In genomic region chr20:1094706-1095220, GRCh38 we compare ENCODE assay signal across 19 cellular contexts. TPM values are rescaled to one million over a fixed set of nuclear protein-coding genes. Genes with fewer than 3 reads are reported as not detected.
DNase-seq lines count a peak whose midpoint lies in the region; ATAC-seq and TF ChIP-seq lines count a peak whose summit lies in the region.
"Had no signal": no experiment of that assay in that cellular context is flagged by ENCODE, and none has a peak within 500 bp of the region (broad histone marks: within the 10 kb centered on the region; RNA-seq: fewer than 3 reads in every experiment).

No MANE protein-coding gene starts in this region.

- H3K27ac ChIP-seq in BLaER1, result no peak overlapping the region
- no peak overlapping the region for H3K27ac ChIP-seq in transverse colon
- H3K27ac ChIP-seq: KMS-11, PC-9, SJCRH30 had no signal

- H3K4me1 ChIP-seq in BLaER1 (peaks cover 6% of the 10 kb centered on the region), transverse colon (no peaks in the 10 kb centered on the region)
- H3K4me1 ChIP-seq: BE2C, SJCRH30 had no signal

- H3K9me3 ChIP-seq in BLaER1 (peaks cover 4% of the 10 kb centered on the region; the same call in 1 of the 2 replicates), transverse colon (no peaks in the 10 kb centered on the region)
- H3K9me3 ChIP-seq: BE2C had no signal

- 83% methylated on average over 6 of the region's 6 CpGs; no CpG with 5 or more reads in 1 of the 2 donors for WGBS in transverse colon (ENCODE audit: low coverage in 1 of 2), 2 donors

- H3K4me2 ChIP-seq in BLaER1, result 0 out of 2 replicates have a peak overlapping the region, but pooled peaks have one; percentile 19
- H3K4me2 ChIP-seq: KMS-11, PC-9 had no signal

- H3K9ac ChIP-seq in BLaER1, result no peak overlapping the region
- H3K9ac ChIP-seq: KMS-11 had no signal

- in situ Hi-C loops in transverse colon (cut with MboI; ENCODE audit: low pct_ligation_motif_present in 1 of 4, low pct_unique_long_range_greater_than_20kb in 1 of 4, low sequenced_read_pairs in 3 of 4), result no loop called here

- H3K36me3 ChIP-seq in BLaER1, result no peaks in the 10 kb centered on the region
- no peaks in the 10 kb centered on the region for H3K36me3 ChIP-seq in transverse colon
- H3K36me3 ChIP-seq: BE2C, SJCRH30 had no signal

- no peak overlapping the region for H3K4me3 ChIP-seq in BLaER1
- no peak overlapping the region for H3K4me3 ChIP-seq in foreskin fibroblast (ENCODE audit: low read depth in 1 of 2, low read length in 2 of 2)
- H3K4me3 ChIP-seq in transverse colon, result no peak overlapping the region
- H3K4me3 ChIP-seq: PC-9, SJCRH30 had no signal

- intact Hi-C loops in transverse colon (cut with DNase I; ENCODE audit: low total_unique reads), result no loop called here

- ATAC-seq in SK-N-SH treated with all-trans-retinoic acid at 6 μM for 48 hours, result no peak; the same call in 2 of the 3 replicates

- no peak for TF ChIP-seq EP300 in transverse colon (IDR thresholded peaks at IDR 0.05; ENCODE audit: low read depth)

- H3K27me3 ChIP-seq in BLaER1, result no peaks in the 10 kb centered on the region
- no peaks in the 10 kb centered on the region for H3K27me3 ChIP-seq in transverse colon
- H3K27me3 ChIP-seq: BE2C, SJCRH30 had no signal

- TF ChIP-seq POLR2A in transverse colon (IDR thresholded peaks at IDR 0.05), result no peak

- H4K20me1 ChIP-seq in BLaER1, result no peaks in the 10 kb centered on the region

- TF ChIP-seq CTCF in foreskin fibroblast (IDR thresholded peaks at IDR 0.05; ENCODE audit: low read depth, low read length) (no peak), transverse colon (IDR thresholded peaks at IDR 0.05) (no peak)

- peak; percentile 44 to 72 for DNase-seq in foreskin fibroblast
- peak; percentile 28 for DNase-seq in stromal cell of bone marrow (ENCODE audit: low read depth)
- DNase-seq in transverse colon, result no peak
- DNase-seq in DMS153 (lab: John Stamatoyannopoulos, UW), result no peak
- no peak for DNase-seq in NCI-H128 (lab: John Stamatoyannopoulos, UW; ENCODE audit: unreplicated experiment)
- DNase-seq: BE2C; CD4-positive, alpha-beta memory T cell; DND-41; H7; NCI-H1048; NCI-H146; NCI-H2081; NCI-H510A; NCI-H82; PC-9; SJCRH30 had no signal

TF ChIP-seq in SK-N-SH treated with all-trans-retinoic acid at 6 μM for 48 hours, 23 proteins besides CTCF, POLR2A, EP300 and RAD21:
- TF ChIP-seq TCF4 (CRISPR knock-in tag; IDR thresholded peaks at IDR 0.05; ENCODE audit: borderline replicate concordance) (peak; percentile 53; the same call in 1 of the 2 replicates), OSR1 (CRISPR knock-in tag; IDR thresholded peaks at IDR 0.05) (no peak)

RNA-seq across cellular contexts. Expression of gene PSMF1, which starts 23.6 kb away (rescaled TPM):
- 100 to 1,000 TPM in 3 of 4 donors, 10 to 100 TPM in 1; 55.1 to 173 (median 120) TPM for total RNA-seq in transverse colon

Comparison
In these comparisons a context has a peak if more than half of its experiments do, and no peak if none do; other contexts are left out.
1. DNase-seq: peak in foreskin fibroblast (2 of 2) and stromal cell of bone marrow (single experiment); none in transverse colon (single experiment), DMS153 (single experiment) and NCI-H128 (single experiment).